In genomic region chr11:105109855-105110750, GRCh38 we compare ENCODE assay signal across 14 cellular contexts. TPM values are rescaled to one million over a fixed set of nuclear protein-coding genes. Genes with fewer than 3 reads are reported as not detected.
DNase-seq lines count a peak whose midpoint lies in the region; ATAC-seq, FAIRE-seq and TF ChIP-seq lines count a peak whose summit lies in the region.
"Had no signal": no experiment of that assay in that cellular context is flagged by ENCODE, and none has a peak within 500 bp of the region (broad histone marks: within the 10 kb centered on the region; RNA-seq: fewer than 3 reads in every experiment).

No MANE protein-coding gene starts in this region.

- DNase-seq in NOMO-1 treated with DMSO at 0.1 percent for 48 hours (lab: John Stamatoyannopoulos, UW; ENCODE audit: unreplicated experiment) (peak; percentile 9), NOMO-1 treated with dmso at 0.1 percent for 144 hours (lab: John Stamatoyannopoulos, UW; ENCODE audit: unreplicated experiment) (no peak), astrocyte (ENCODE audit: low read depth) (peak; percentile 30), iris pigment epithelial cell (ENCODE audit: low read depth) (peak; percentile 45), RPMI8226 (no peak)
- DNase-seq in central memory CD4-positive, alpha-beta T cell: no peak
- DNase-seq: activated CD4-positive, alpha-beta T cell treated with anti-CD3 and anti-CD28 coated beads, Interleukin-2, amount 10 ng/mL, durations not matched to agents 24 days and 14 days; dorsolateral prefrontal cortex; NCI-H345; SK-N-SH had no signal

- no peaks in the 10 kb centered on the region for H3K27me3 ChIP-seq in astrocyte (ENCODE audit: insufficient read depth, low read length)
- no peaks in the 10 kb centered on the region for H3K27me3 ChIP-seq in subcutaneous abdominal adipose tissue (ENCODE audit: control insufficient read depth in 5 of 5, insufficient read depth in 4 of 5, low read length in 5 of 5)

- H3K79me2 ChIP-seq in astrocyte (ENCODE audit: insufficient read depth, low read length): no peaks in the 10 kb centered on the region

- no peak overlapping the region for H3K4me3 ChIP-seq in astrocyte (ENCODE audit: insufficient read depth, low read depth, low read length)
- peak overlapping the region in 4 of 5 donors; percentile 34 to 54 (median 42) for H3K4me3 ChIP-seq in subcutaneous abdominal adipose tissue (ENCODE audit: low read depth in 1 of 5, low read length in 5 of 5)

- H3K4me1 Mint-ChIP-seq in astrocyte (ENCODE audit: low read depth, unreplicated experiment): peaks cover 8% of the 10 kb centered on the region

- H3K9me3 ChIP-seq in astrocyte (ENCODE audit: insufficient read depth, low read depth, low read length) (no peaks in the 10 kb centered on the region), subcutaneous abdominal adipose tissue (ENCODE audit: control insufficient read depth in 5 of 5, low read length in 5 of 5) (no peaks in the 10 kb centered on the region)
- H3K9me3 ChIP-seq: SK-N-SH had no signal

- peak overlapping the region; percentile 62 for H2AFZ ChIP-seq in astrocyte (ENCODE audit: low read depth, low read length)

- H4K20me1 ChIP-seq in astrocyte (ENCODE audit: insufficient read depth, low read length): no peaks in the 10 kb centered on the region

- H3K9ac ChIP-seq in astrocyte (ENCODE audit: low read length): no peak overlapping the region
- H3K9ac ChIP-seq in subcutaneous abdominal adipose tissue (ENCODE audit: low read length in 5 of 5): peak overlapping the region in 2 of 5 donors; percentile 52 to 58
- H3K9ac ChIP-seq: SK-N-SH had no signal

- H3K27me3 Mint-ChIP-seq in astrocyte (ENCODE audit: low read depth, unreplicated experiment): no peaks in the 10 kb centered on the region

- H3K4me1 ChIP-seq in astrocyte (ENCODE audit: insufficient read depth, low read length): no peaks in the 10 kb centered on the region
- H3K4me1 ChIP-seq in subcutaneous abdominal adipose tissue (ENCODE audit: control insufficient read depth in 5 of 5, insufficient read depth in 5 of 5, low read length in 5 of 5): peaks cover 0 to 7% (median 5%) of the 10 kb centered on the region in 5 donors

- no peak overlapping the region for H3K27ac Mint-ChIP-seq in astrocyte (ENCODE audit: unreplicated experiment)
- H3K27ac Mint-ChIP-seq: activated CD4-positive, alpha-beta T cell treated with anti-CD3 and anti-CD28 coated beads, Interleukin-2, amount 10 ng/mL, durations not matched to agents 24 days and 14 days had no signal

- H3K36me3 ChIP-seq in astrocyte (ENCODE audit: insufficient read depth, low read length) (no peaks in the 10 kb centered on the region), subcutaneous abdominal adipose tissue (ENCODE audit: control insufficient read depth in 5 of 5, insufficient read depth in 5 of 5, low read length in 5 of 5) (no peaks in the 10 kb centered on the region)

- H3K4me2 ChIP-seq in astrocyte (ENCODE audit: low read length): peak overlapping the region; percentile 24
- H3K4me2 ChIP-seq: SK-N-SH had no signal

- no peaks in the 10 kb centered on the region for H3K36me3 Mint-ChIP-seq in astrocyte (ENCODE audit: low read depth, unreplicated experiment)

- peak; percentile 78 for FAIRE-seq in astrocyte (lab: Jason Lieb, UNC)
- FAIRE-seq: A204.1, G401.6 had no signal

- H3K9me3 Mint-ChIP-seq in astrocyte (ENCODE audit: unreplicated experiment): no peaks in the 10 kb centered on the region

- ATAC-seq in HG03457 (IDR thresholded peaks at IDR 0.05; ENCODE audit: unreplicated experiment): no peak

- H3K27ac ChIP-seq in astrocyte (ENCODE audit: low read depth, low read length) (no peak overlapping the region), subcutaneous abdominal adipose tissue (ENCODE audit: low read depth, low read length) (peak overlapping the region; percentile 65)
- H3K27ac ChIP-seq: dorsolateral prefrontal cortex had no signal

- no peak for TF ChIP-seq CTCF in astrocyte (IDR thresholded peaks at IDR 0.05; ENCODE audit: insufficient read depth, low read depth, low read length)

- no peak overlapping the region for H3K4me3 Mint-ChIP-seq in astrocyte (ENCODE audit: unreplicated experiment)
- H3K4me3 Mint-ChIP-seq: activated CD4-positive, alpha-beta T cell treated with anti-CD3 and anti-CD28 coated beads, Interleukin-2, amount 10 ng/mL, durations not matched to agents 24 days and 14 days had no signal

RNA-seq across cellular contexts. Expression of gene CARD18, which starts 29.5 kb away (rescaled TPM):
- not detected in 2 replicates for total RNA-seq in astrocyte
- total RNA-seq: activated CD4-positive, alpha-beta T cell treated with anti-CD3 and anti-CD28 coated beads, Interleukin-2, amount 10 ng/mL, durations not matched to agents 24 days and 14 days had no signal

Comparison
In these comparisons a context has a peak if more than half of its experiments do, and no peak if none do; other contexts are left out.
1. DNase-seq: peak in NOMO-1 treated with DMSO at 0.1 percent for 48 hours (single experiment), astrocyte (single experiment) and iris pigment epithelial cell (single experiment); none in NOMO-1 treated with dmso at 0.1 percent for 144 hours (single experiment), RPMI8226 (single experiment) and central memory CD4-positive, alpha-beta T cell (single experiment).